Comparison of ENCODE assay signal across 1 cellular context in the genomic region with DNA sequence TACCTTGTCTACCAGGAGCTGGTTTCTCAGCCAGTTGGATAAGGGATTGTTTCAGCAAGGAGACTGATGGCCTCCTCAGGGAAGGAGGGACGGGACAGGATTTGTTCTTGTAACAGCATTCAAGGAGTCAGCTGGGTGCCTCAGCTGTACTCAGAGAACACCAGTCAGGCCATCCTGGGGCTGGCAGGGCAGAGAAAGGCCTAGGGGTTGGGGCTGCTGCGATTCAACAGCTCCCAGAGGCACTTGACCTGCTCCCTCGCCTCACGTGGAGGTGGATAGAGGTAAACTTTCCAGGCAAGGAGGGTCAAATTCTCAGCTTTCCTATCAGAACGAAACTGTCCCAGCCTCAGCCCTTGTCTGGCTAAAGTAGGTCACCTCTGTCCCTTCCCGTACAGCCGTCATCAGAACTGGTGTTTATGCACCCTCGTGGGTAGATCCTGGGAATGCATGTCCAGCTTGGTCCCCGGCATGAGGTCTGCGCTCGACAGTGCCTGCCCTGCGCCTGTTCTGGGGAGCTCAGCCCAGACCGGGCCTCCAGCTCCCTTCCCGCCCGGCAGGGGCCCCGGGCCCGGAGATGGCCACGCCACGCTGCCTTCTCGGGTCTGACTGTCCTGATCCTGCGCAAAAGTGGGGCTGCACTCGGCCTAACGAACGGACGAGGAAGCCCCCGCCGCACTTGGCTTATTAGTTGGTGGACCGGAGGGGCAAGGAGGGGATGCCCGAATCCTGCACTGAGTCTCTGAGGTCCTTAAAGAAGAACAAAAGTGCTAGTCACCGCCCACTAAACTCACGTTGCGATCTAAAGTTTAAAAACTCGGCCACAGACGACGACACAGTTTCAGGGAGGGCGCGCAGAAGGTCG.
TF ChIP-seq lines count a peak whose summit lies in the region.

No MANE protein-coding gene starts in this region.

TF ChIP-seq in SK-N-SH, 30 proteins besides CTCF, POLR2A, EP300 and RAD21 (continued from another document):
- TF ChIP-seq, protein P1, sequence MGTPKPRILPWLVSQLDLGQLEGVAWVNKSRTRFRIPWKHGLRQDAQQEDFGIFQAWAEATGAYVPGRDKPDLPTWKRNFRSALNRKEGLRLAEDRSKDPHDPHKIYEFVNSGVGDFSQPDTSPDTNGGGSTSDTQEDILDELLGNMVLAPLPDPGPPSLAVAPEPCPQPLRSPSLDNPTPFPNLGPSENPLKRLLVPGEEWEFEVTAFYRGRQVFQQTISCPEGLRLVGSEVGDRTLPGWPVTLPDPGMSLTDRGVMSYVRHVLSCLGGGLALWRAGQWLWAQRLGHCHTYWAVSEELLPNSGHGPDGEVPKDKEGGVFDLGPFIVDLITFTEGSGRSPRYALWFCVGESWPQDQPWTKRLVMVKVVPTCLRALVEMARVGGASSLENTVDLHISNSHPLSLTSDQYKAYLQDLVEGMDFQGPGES (IDR thresholded peaks at IDR 0.05; ENCODE audit: low read depth, low read length): no peak
- TF ChIP-seq, protein P2, sequence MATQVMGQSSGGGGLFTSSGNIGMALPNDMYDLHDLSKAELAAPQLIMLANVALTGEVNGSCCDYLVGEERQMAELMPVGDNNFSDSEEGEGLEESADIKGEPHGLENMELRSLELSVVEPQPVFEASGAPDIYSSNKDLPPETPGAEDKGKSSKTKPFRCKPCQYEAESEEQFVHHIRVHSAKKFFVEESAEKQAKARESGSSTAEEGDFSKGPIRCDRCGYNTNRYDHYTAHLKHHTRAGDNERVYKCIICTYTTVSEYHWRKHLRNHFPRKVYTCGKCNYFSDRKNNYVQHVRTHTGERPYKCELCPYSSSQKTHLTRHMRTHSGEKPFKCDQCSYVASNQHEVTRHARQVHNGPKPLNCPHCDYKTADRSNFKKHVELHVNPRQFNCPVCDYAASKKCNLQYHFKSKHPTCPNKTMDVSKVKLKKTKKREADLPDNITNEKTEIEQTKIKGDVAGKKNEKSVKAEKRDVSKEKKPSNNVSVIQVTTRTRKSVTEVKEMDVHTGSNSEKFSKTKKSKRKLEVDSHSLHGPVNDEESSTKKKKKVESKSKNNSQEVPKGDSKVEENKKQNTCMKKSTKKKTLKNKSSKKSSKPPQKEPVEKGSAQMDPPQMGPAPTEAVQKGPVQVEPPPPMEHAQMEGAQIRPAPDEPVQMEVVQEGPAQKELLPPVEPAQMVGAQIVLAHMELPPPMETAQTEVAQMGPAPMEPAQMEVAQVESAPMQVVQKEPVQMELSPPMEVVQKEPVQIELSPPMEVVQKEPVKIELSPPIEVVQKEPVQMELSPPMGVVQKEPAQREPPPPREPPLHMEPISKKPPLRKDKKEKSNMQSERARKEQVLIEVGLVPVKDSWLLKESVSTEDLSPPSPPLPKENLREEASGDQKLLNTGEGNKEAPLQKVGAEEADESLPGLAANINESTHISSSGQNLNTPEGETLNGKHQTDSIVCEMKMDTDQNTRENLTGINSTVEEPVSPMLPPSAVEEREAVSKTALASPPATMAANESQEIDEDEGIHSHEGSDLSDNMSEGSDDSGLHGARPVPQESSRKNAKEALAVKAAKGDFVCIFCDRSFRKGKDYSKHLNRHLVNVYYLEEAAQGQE (IDR thresholded peaks at IDR 0.05; ENCODE audit: low read depth, low read length): no peak
- TF ChIP-seq CHD2 (IDR thresholded peaks at IDR 0.05; ENCODE audit: low read length, partially characterized antibody) (no peak), JUND (IDR thresholded peaks at IDR 0.05) (no peak), MEF2A (IDR thresholded peaks at IDR 0.05; ENCODE audit: borderline replicate concordance, low read depth) (no peak), YY1 (IDR thresholded peaks at IDR 0.05; ENCODE audit: low read depth) (no peak), RFX5 (IDR thresholded peaks at IDR 0.05; ENCODE audit: low read length) (no peak), NRF1 (IDR thresholded peaks at IDR 0.05; ENCODE audit: low read depth, low read length) (no peak), MXI1 (IDR thresholded peaks at IDR 0.05; ENCODE audit: low read depth, low read length) (no peak), RXRA (IDR thresholded peaks at IDR 0.05; ENCODE audit: borderline replicate concordance, low read depth) (no peak), TAF1 (IDR thresholded peaks at IDR 0.05; ENCODE audit: borderline replicate concordance, low read depth, low read length) (no peak), FOXM1 (IDR thresholded peaks at IDR 0.05; ENCODE audit: low read depth) (no peak), POLR2AphosphoS5 (IDR thresholded peaks at IDR 0.05; ENCODE audit: low read depth, low read length) (no peak)
- TF ChIP-seq, protein P3, sequence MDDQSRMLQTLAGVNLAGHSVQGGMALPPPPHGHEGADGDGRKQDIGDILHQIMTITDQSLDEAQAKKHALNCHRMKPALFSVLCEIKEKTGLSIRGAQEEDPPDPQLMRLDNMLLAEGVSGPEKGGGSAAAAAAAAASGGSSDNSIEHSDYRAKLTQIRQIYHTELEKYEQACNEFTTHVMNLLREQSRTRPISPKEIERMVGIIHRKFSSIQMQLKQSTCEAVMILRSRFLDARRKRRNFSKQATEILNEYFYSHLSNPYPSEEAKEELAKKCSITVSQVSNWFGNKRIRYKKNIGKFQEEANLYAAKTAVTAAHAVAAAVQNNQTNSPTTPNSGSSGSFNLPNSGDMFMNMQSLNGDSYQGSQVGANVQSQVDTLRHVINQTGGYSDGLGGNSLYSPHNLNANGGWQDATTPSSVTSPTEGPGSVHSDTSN (IDR thresholded peaks at IDR 0.05): no peak
- TF ChIP-seq, protein P4, sequence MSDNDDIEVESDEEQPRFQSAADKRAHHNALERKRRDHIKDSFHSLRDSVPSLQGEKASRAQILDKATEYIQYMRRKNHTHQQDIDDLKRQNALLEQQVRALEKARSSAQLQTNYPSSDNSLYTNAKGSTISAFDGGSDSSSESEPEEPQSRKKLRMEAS (IDR thresholded peaks at IDR 0.05; ENCODE audit: low read depth): no peak
